Comparison of ENCODE assay signal across 8 cellular contexts in genomic region chrX:123859409-123859827, GRCh38.
DNase-seq lines count a peak whose midpoint lies in the region; ATAC-seq lines count a peak whose summit lies in the region.

No MANE protein-coding gene starts in this region.

- peak overlapping the region; percentile 91; the same call in 1 of the 2 replicates for H3K4me3 ChIP-seq in iPS DF 6.9 (ENCODE audit: low read length)
- peak overlapping the region; percentile 60 for H3K4me3 ChIP-seq in skeletal muscle cell (ENCODE audit: low read depth, low read length)

- no peaks in the 10 kb centered on the region for H3K9me3 ChIP-seq in iPS DF 6.9 (ENCODE audit: control insufficient read depth, insufficient read depth, low read length)

- peak; percentile 74 for DNase-seq in NCI-H510A treated with DMSO at 0.1 percent for 48 hours (lab: John Stamatoyannopoulos, UW)
- no peak for DNase-seq in NCI-H510A (lab: John Stamatoyannopoulos, UW)
- peak; percentile 86 for DNase-seq in NCI-H748 (lab: John Stamatoyannopoulos, UW; ENCODE audit: unreplicated experiment)
- peak in 48 of 58 donors; percentile 15 to 86 (median 73) for DNase-seq in anterior cingulate cortex (lab: John Stamatoyannopoulos, UW)
- DNase-seq in iPS DF 6.9 (ENCODE audit: low read depth, low spot score), result peak; percentile 18
- no peak for DNase-seq in skeletal muscle cell (ENCODE audit: low read depth)
- DNase-seq in NCI-H226, result no peak

- H3K4me1 ChIP-seq in iPS DF 6.9 (ENCODE audit: control insufficient read depth, insufficient read depth, low read length), result no peaks in the 10 kb centered on the region

- H3K36me3 ChIP-seq in iPS DF 6.9 (ENCODE audit: control insufficient read depth, insufficient read depth, low read length), result no peaks in the 10 kb centered on the region

- H3K27me3 ChIP-seq in iPS DF 6.9 (ENCODE audit: control insufficient read depth, insufficient read depth, low read length), result no peaks in the 10 kb centered on the region

- H3K27ac ChIP-seq in iPS DF 6.9 (ENCODE audit: low read length), result no peak overlapping the region

- WGBS in iPS DF 6.9 (ENCODE audit: insufficient coverage, insufficient read length), result no CpG with 5 or more reads among the region's 13 CpGs

- ATAC-seq in HG03108 (IDR thresholded peaks at IDR 0.05; ENCODE audit: unreplicated experiment), result peak; percentile 10

Comparison
In these comparisons a context has a peak if more than half of its experiments do, and no peak if none do; other contexts are left out.
1. DNase-seq: peak in NCI-H510A treated with DMSO at 0.1 percent for 48 hours (single experiment), NCI-H748 (single experiment), anterior cingulate cortex (48 of 58) and iPS DF 6.9 (single experiment); none in NCI-H510A (single experiment), skeletal muscle cell (single experiment) and NCI-H226 (single experiment).